ENCODE assay signal across 8 cellular contexts in genomic region chr14:61609143-61609851, GRCh38.
DNase-seq lines count a peak whose midpoint lies in the region; ATAC-seq and TF ChIP-seq lines count a peak whose summit lies in the region.

No MANE protein-coding gene starts in this region.

- H2AK9ac ChIP-seq in IMR-90 (replicated peaks; ENCODE audit: low read depth, low read length, poor library complexity) = peak overlapping the region; percentile 58

- no peaks in the 10 kb centered on the region for H3K79me2 ChIP-seq in smooth muscle cell (ENCODE audit: low read depth)

- peak overlapping the region; percentile 51 for H3K4me2 ChIP-seq in IMR-90 (ENCODE audit: low read depth, low read length)
- H3K4me2 ChIP-seq in smooth muscle cell = peak overlapping the region; percentile 59

- intact Hi-C loops in IMR-90 (cut with micrococcal nuclease) = loop anchor here (2.0 kb wide), 1 partner anchor 46 kb away; no protein-coding TSS in a partner anchor

- H3K23ac ChIP-seq in IMR-90 (ENCODE audit: low read depth, low read length) = peak overlapping the region; percentile 77

- peak overlapping the region; percentile 61 for H4K91ac ChIP-seq in IMR-90 (ENCODE audit: insufficient read depth, low read depth, low read length)

- ATAC-seq in IMR-90 (ENCODE audit: low read depth) (peak; percentile 73), GM21619 (IDR thresholded peaks at IDR 0.05; ENCODE audit: unreplicated experiment) (no peak)

- H3K9ac ChIP-seq in IMR-90 (ENCODE audit: low read depth, low read length) = peak overlapping the region; percentile 52
- peak overlapping the region; percentile 61 for H3K9ac ChIP-seq in adipocyte (ENCODE audit: low read length)
- H3K9ac ChIP-seq in smooth muscle cell (ENCODE audit: low read depth) = peak overlapping the region; percentile 32

- H3K4ac ChIP-seq in IMR-90 (ENCODE audit: low read depth, low read length) = peak overlapping the region; percentile 81

- dilution Hi-C loops in IMR-90 (cut with HindIII; ENCODE audit: low sequenced_read_pairs, unreplicated experiment) = no loop called here

- peak overlapping the region; percentile 91 for H2AK5ac ChIP-seq in IMR-90 (ENCODE audit: low read depth, low read length)

- in situ Hi-C loops in IMR-90 (cut with MboI; ENCODE audit: low sequenced_read_pairs) = no loop called here

- DNase-seq in IMR-90 (peak; percentile 66), adipocyte (ENCODE audit: low read depth) (peak; percentile 71), hypothalamus (lab: John Stamatoyannopoulos, UW) (peak in 31 of 51 donors; percentile 7 to 68 (median 35)), smooth muscle cell (lab: John Stamatoyannopoulos, UW; ENCODE audit: unreplicated experiment) (no peak), H4 (ENCODE audit: low spot score) (no peak), NCI-H526 (lab: John Stamatoyannopoulos, UW) (no peak)
- DNase-seq in activated CD4-positive, alpha-beta T cell treated with anti-CD3 and anti-CD28 coated beads for 4 hours = no peak

- H3K36me3 ChIP-seq in IMR-90 (ENCODE audit: control insufficient read depth, insufficient read depth, low read length) (no peaks in the 10 kb centered on the region), adipocyte (ENCODE audit: control insufficient read depth, insufficient read depth, low read length, severe bottlenecking) (no peaks in the 10 kb centered on the region), smooth muscle cell (ENCODE audit: low read depth) (no peaks in the 10 kb centered on the region)

- peak overlapping the region; percentile 78 for H4K5ac ChIP-seq in IMR-90 (ENCODE audit: low read depth, low read length)

- H3K79me1 ChIP-seq in IMR-90 (ENCODE audit: low read depth in 1 of 2, low read length in 2 of 2) = no peaks in the 10 kb centered on the region

- peak overlapping the region; percentile 88 for H2BK20ac ChIP-seq in IMR-90 (ENCODE audit: low read depth, low read length)

- H3K27me3 ChIP-seq in IMR-90 (ENCODE audit: control insufficient read depth, insufficient read depth, low read length) (no peaks in the 10 kb centered on the region), adipocyte (replicated peaks; ENCODE audit: control insufficient read depth, insufficient read depth, low read length) (no peaks in the 10 kb centered on the region), smooth muscle cell (ENCODE audit: low read depth) (no peaks in the 10 kb centered on the region)

- peaks cover 17% of the 10 kb centered on the region for H3K9me1 ChIP-seq in IMR-90 (ENCODE audit: insufficient read depth, low read length)

- peak overlapping the region; percentile 97 for H2BK5ac ChIP-seq in IMR-90 (ENCODE audit: low read depth, low read length, poor library complexity, severe bottlenecking)

- no TSS peak for BruUV-seq in IMR-90 (replicated peaks; lab: Mats Ljungman, UMichigan)

- peak overlapping the region; percentile 28 to 89 for H4K8ac ChIP-seq in IMR-90 (ENCODE audit: low read depth in 2 of 2, low read length in 2 of 2)

- peak overlapping the region; percentile 85 for H3K27ac ChIP-seq in IMR-90 (ENCODE audit: insufficient read depth, low read length)
- peak overlapping the region; percentile 82 for H3K27ac ChIP-seq in smooth muscle cell (ENCODE audit: low read depth)

- WGBS in IMR-90 (ENCODE audit: extremely low coverage in 2 of 2, insufficient read length in 1 of 2), 2 experiments = 40% methylated on average over 3 of the region's 10 CpGs; no CpG with 5 or more reads in 1 of the 2 experiments
- WGBS in smooth muscle cell (ENCODE audit: low lambda C conversion rate) = 30% methylated on average over 10 of the region's 10 CpGs

- H3K14ac ChIP-seq in IMR-90 (replicated peaks; ENCODE audit: low read depth, low read length) = peak overlapping the region; percentile 83

- TF ChIP-seq RAD21 in IMR-90 (IDR thresholded peaks at IDR 0.05; ENCODE audit: low read length) = peak; percentile 12; the same call in 1 of the 2 replicates

- H3K4me3 ChIP-seq in IMR-90 (ENCODE audit: insufficient read depth, low read depth, low read length) (no peak overlapping the region), adipocyte (ENCODE audit: low read length) (peak overlapping the region; percentile 36), smooth muscle cell (no peak overlapping the region)

- H3K56ac ChIP-seq in IMR-90 (ENCODE audit: extremely low read depth, insufficient read depth, low read length) = peak overlapping the region; percentile 80

- CTCF ChIA-PET in IMR-90 (lab: Yijun Ruan, JAX) = interaction anchor here (0.6 to 1.6 kb wide), 7 partner anchors 48 to 154 kb away, joined by 3 to 9 read pairs (median 4); no protein-coding TSS in a partner anchor

- no peaks in the 10 kb centered on the region for H3K9me3 ChIP-seq in IMR-90 (ENCODE audit: control insufficient read depth, insufficient read depth, low read length)
- no peaks in the 10 kb centered on the region for H3K9me3 ChIP-seq in adipocyte (ENCODE audit: control insufficient read depth, low read length)
- no peaks in the 10 kb centered on the region for H3K9me3 ChIP-seq in smooth muscle cell (replicated peaks; ENCODE audit: low read depth)

- H2BK15ac ChIP-seq in IMR-90 (ENCODE audit: low read depth, low read length) = peak overlapping the region; percentile 79

- POLR2A ChIA-PET in IMR-90 (lab: Charles Lee; ENCODE audit: unreplicated experiment) = no interaction called here

- TF ChIP-seq CTCF in IMR-90 (conservative IDR thresholded peaks at IDR 0.05; ENCODE audit: low read depth, low read length) (no peak), smooth muscle cell (IDR thresholded peaks at IDR 0.05; ENCODE audit: borderline replicate concordance, insufficient read depth, poor library complexity, severe bottlenecking) (no peak)

- TF ChIP-seq POLR2A in IMR-90 (IDR thresholded peaks at IDR 0.05; ENCODE audit: low read depth, low read length) = no peak

- H4K20me1 ChIP-seq in IMR-90 (ENCODE audit: insufficient read depth, low read length) (0 out of 2 replicates have a peak, but pooled peaks cover 3% of the 10 kb centered on the region), smooth muscle cell (ENCODE audit: low read depth) (no peaks in the 10 kb centered on the region)

- peak overlapping the region; percentile 73 for H2AFZ ChIP-seq in IMR-90 (replicated peaks; ENCODE audit: low read length, poor library complexity)
- peak overlapping the region; percentile 20 for H2AFZ ChIP-seq in smooth muscle cell (ENCODE audit: low read depth)

- peaks cover 14% of the 10 kb centered on the region for H3F3A ChIP-seq in smooth muscle cell (ENCODE audit: low read depth)

- peak overlapping the region; percentile 90 for H3K18ac ChIP-seq in IMR-90 (ENCODE audit: low read depth, low read length)

- H3K4me1 ChIP-seq in IMR-90 (ENCODE audit: control insufficient read depth, insufficient read depth, low read length) (peaks cover 28% of the 10 kb centered on the region), adipocyte (ENCODE audit: control insufficient read depth, insufficient read depth, low read length) (peaks cover 44% of the 10 kb centered on the region), smooth muscle cell (ENCODE audit: low read depth) (peaks cover 29% of the 10 kb centered on the region)

- peak overlapping the region; percentile 74 for H2BK120ac ChIP-seq in IMR-90 (ENCODE audit: low read depth, low read length)

TF ChIP-seq in IMR-90, 13 proteins besides CTCF, POLR2A, EP300 and RAD21:
- TF ChIP-seq BHLHE40 (IDR thresholded peaks at IDR 0.05; ENCODE audit: low read depth, low read length) (peak; percentile 42; the same call in 1 of the 2 replicates), USF2 (IDR thresholded peaks at IDR 0.05; ENCODE audit: low read depth, low read length) (peak; percentile 66), MAFK (IDR thresholded peaks at IDR 0.05; ENCODE audit: low read depth, low read length) (no peak)

Comparison
In these comparisons a context has a peak if more than half of its experiments do, and no peak if none do; other contexts are left out.
1. DNase-seq: peak in IMR-90 (single experiment), adipocyte (single experiment) and hypothalamus (31 of 51); none in smooth muscle cell (single experiment), activated CD4-positive, alpha-beta T cell treated with anti-CD3 and anti-CD28 coated beads for 4 hours (0 of 2), H4 (single experiment) and NCI-H526 (0 of 2).
2. Peak in every context shown above with its lines, with median percentiles within 50 percentile points of each other: H3K9ac ChIP-seq.